In genomic region chr14:28875937-28876910, GRCh38 we compare ENCODE assay signal across 1 cellular context.
TF ChIP-seq lines count a peak whose summit lies in the region.

No MANE protein-coding gene starts in this region.

TF ChIP-seq in H1, 55 proteins besides CTCF, POLR2A, EP300 and RAD21 (continued from another document):
- TF ChIP-seq E2F6 (IDR thresholded peaks at IDR 0.05): no peak
- no peak for TF ChIP-seq SAP30 (IDR thresholded peaks at IDR 0.05; ENCODE audit: insufficient read depth, insufficient replicate concordance, low read length)
